ENCODE assay signal across 19 cellular contexts in the genomic region with DNA sequence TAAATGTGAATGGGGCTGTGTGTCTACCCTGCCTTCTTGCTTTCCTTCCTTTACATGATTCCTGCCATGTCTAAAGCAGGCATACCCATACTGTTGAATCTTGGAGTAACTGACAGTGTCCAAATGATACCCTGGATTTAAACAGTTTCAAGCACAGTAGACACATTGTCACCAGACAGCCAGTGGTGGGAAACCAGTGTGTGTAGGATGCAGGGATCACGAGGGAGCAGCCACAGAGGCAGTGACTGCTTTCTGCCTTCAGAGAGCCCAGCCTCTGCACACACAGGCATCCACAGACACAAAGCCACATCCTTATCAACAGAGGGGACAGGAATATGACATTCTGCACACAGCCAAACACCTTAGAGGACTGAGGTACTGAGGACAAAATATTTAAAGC.
DNase-seq lines count a peak whose midpoint lies in the region; ATAC-seq, FAIRE-seq and TF ChIP-seq lines count a peak whose summit lies in the region.
"Had no signal": no experiment of that assay in that cellular context is flagged by ENCODE, and none has a peak within 500 bp of the region (broad histone marks: within the 10 kb centered on the region; RNA-seq: fewer than 3 reads in every experiment).

No MANE protein-coding gene starts in this region.

- peaks cover 65% of the 10 kb centered on the region for H3K27me3 Mint-ChIP-seq in activated naive CD8-positive, alpha-beta T cell treated with anti-CD3 and anti-CD28 coated beads, Interleukin-2, amount 10 ng/mL, durations not matched to agents 7 days and 5 days
- H3K27me3 Mint-ChIP-seq in activated naive CD8-positive, alpha-beta T cell treated with anti-CD3 and anti-CD28 coated beads for 36 hours: peaks cover 52% of the 10 kb centered on the region

- no peak overlapping the region for H3K27ac Mint-ChIP-seq in activated naive CD8-positive, alpha-beta T cell treated with anti-CD3 and anti-CD28 coated beads, Interleukin-2, amount 10 ng/mL, durations not matched to agents 7 days and 5 days
- no peak overlapping the region for H3K27ac Mint-ChIP-seq in activated naive CD8-positive, alpha-beta T cell treated with anti-CD3 and anti-CD28 coated beads for 36 hours
- H3K27ac Mint-ChIP-seq: activated CD4-positive, alpha-beta T cell treated with anti-CD3 and anti-CD28 coated beads, Interleukin-2, amount 10 ng/mL, durations not matched to agents 7 days and 5 days; CD4-positive, alpha-beta T cell; T-cell had no signal

- no peaks in the 10 kb centered on the region for H3K36me3 Mint-ChIP-seq in activated naive CD8-positive, alpha-beta T cell treated with anti-CD3 and anti-CD28 coated beads, Interleukin-2, amount 10 ng/mL, durations not matched to agents 7 days and 5 days
- no peaks in the 10 kb centered on the region for H3K36me3 Mint-ChIP-seq in activated naive CD8-positive, alpha-beta T cell treated with anti-CD3 and anti-CD28 coated beads for 36 hours
- H3K36me3 Mint-ChIP-seq: T-cell had no signal

- FAIRE-seq in bronchial epithelial cell (lab: Jason Lieb, UNC) (peak; percentile 81), RCC 7860 (lab: Jason Lieb, UNC) (no peak)
- FAIRE-seq: GM12892 had no signal

- TF ChIP-seq CTCF in bronchial epithelial cell (IDR thresholded peaks at IDR 0.05; ENCODE audit: insufficient read depth, low read length, severe bottlenecking): no peak

- no peak overlapping the region for H3K4me3 Mint-ChIP-seq in activated naive CD8-positive, alpha-beta T cell treated with anti-CD3 and anti-CD28 coated beads, Interleukin-2, amount 10 ng/mL, durations not matched to agents 7 days and 5 days
- no peak overlapping the region for H3K4me3 Mint-ChIP-seq in activated naive CD8-positive, alpha-beta T cell treated with anti-CD3 and anti-CD28 coated beads for 36 hours
- H3K4me3 Mint-ChIP-seq: activated CD4-positive, alpha-beta T cell treated with anti-CD3 and anti-CD28 coated beads, Interleukin-2, amount 10 ng/mL, durations not matched to agents 7 days and 5 days; CD4-positive, alpha-beta T cell had no signal

- peaks cover 25% of the 10 kb centered on the region for H3K27me3 ChIP-seq in bronchial epithelial cell (ENCODE audit: control insufficient read depth, insufficient read depth, low read length)

- POLR2A ChIA-PET in activated naive CD8-positive, alpha-beta T cell treated with anti-CD3 and anti-CD28 coated beads, Interleukin-2, amount 10 ng/mL, durations not matched to agents 7 days and 5 days (lab: Charles Lee): no interaction called here

- H3K4me3 ChIP-seq in bronchial epithelial cell (ENCODE audit: low read depth, low read length): no peak overlapping the region
- H3K4me3 ChIP-seq: gastrocnemius medialis, suprapubic skin, vagina had no signal

- H3K36me3 ChIP-seq in bronchial epithelial cell (ENCODE audit: control insufficient read depth, insufficient read depth, low read length): no peaks in the 10 kb centered on the region
- H3K36me3 ChIP-seq: gastrocnemius medialis, suprapubic skin, vagina had no signal

- no peak for DNase-seq in activated naive CD8-positive, alpha-beta T cell treated with anti-CD3 and anti-CD28 coated beads, Interleukin-2, amount 10 ng/mL, durations not matched to agents 7 days and 5 days
- no peak for DNase-seq in activated naive CD8-positive, alpha-beta T cell treated with anti-CD3 and anti-CD28 coated beads for 36 hours
- DNase-seq in bronchial epithelial cell (ENCODE audit: low read depth) (no peak), medulla oblongata (ENCODE audit: extremely low spot score) (peak; percentile 86), RCC 7860 (ENCODE audit: low spot score) (no peak), activated gamma-delta T cell treated with Interleukin-2 at 50 U/mL for 16 hours (no peak)
- DNase-seq: activated T-cell treated with anti-CD3 and anti-CD28 coated beads, Interleukin-2, amount 50 U/mL, for 1 hour; CD4-positive, alpha-beta T cell; gastrocnemius medialis; NCI-H1092 treated with DMSO at 0.1 percent for 48 hours; stimulated activated CD4-positive, alpha-beta T cell treated with anti-CD3 and anti-CD28 coated beads, Interleukin-4, amount 100 ng/mL, for 24 hours; T-cell had no signal

- ATAC-seq in activated naive CD8-positive, alpha-beta T cell treated with anti-CD3 and anti-CD28 coated beads, Interleukin-2, amount 10 ng/mL, durations not matched to agents 7 days and 5 days (ENCODE audit: low read depth): peak; percentile 61
- ATAC-seq in HG02678 (IDR thresholded peaks at IDR 0.05; ENCODE audit: unreplicated experiment) (no peak), GM18907 (IDR thresholded peaks at IDR 0.05; ENCODE audit: unreplicated experiment) (no peak)
- ATAC-seq: gastrocnemius medialis, Right ventricle myocardium inferior had no signal

- peaks cover 10% of the 10 kb centered on the region for H3K4me1 Mint-ChIP-seq in activated naive CD8-positive, alpha-beta T cell treated with anti-CD3 and anti-CD28 coated beads, Interleukin-2, amount 10 ng/mL, durations not matched to agents 7 days and 5 days
- H3K4me1 Mint-ChIP-seq in activated naive CD8-positive, alpha-beta T cell treated with anti-CD3 and anti-CD28 coated beads for 36 hours: peaks cover 24% of the 10 kb centered on the region

- no peaks in the 10 kb centered on the region for H3K9me3 Mint-ChIP-seq in activated naive CD8-positive, alpha-beta T cell treated with anti-CD3 and anti-CD28 coated beads, Interleukin-2, amount 10 ng/mL, durations not matched to agents 7 days and 5 days
- H3K9me3 Mint-ChIP-seq in activated naive CD8-positive, alpha-beta T cell treated with anti-CD3 and anti-CD28 coated beads for 36 hours: no peaks in the 10 kb centered on the region
- H3K9me3 Mint-ChIP-seq: activated CD4-positive, alpha-beta T cell treated with anti-CD3 and anti-CD28 coated beads, Interleukin-2, amount 10 ng/mL, durations not matched to agents 7 days and 5 days; CD4-positive, alpha-beta T cell; T-cell had no signal
